In genomic region chr10:133230023-133230319, GRCh38 we compare ENCODE assay signal across 1 cellular context.
TF ChIP-seq lines count a peak whose summit lies in the region.

Gene UTF1 (plus strand): TSS chr10:133230217. CDS start chr10:133230289, 72 bp downstream.

TF ChIP-seq in A549, 52 proteins besides CTCF, POLR2A, EP300 and RAD21 (continued from another document):
- TF ChIP-seq RCOR1 (IDR thresholded peaks at IDR 0.05; ENCODE audit: low read depth, low read length) (no peak), USF2 (IDR thresholded peaks at IDR 0.05) (no peak), MYC (IDR thresholded peaks at IDR 0.05; ENCODE audit: borderline replicate concordance, low read length) (no peak), NPAS2 (CRISPR knock-in tag; IDR thresholded peaks at IDR 0.05; ENCODE audit: borderline replicate concordance) (no peak), HDAC2 (IDR thresholded peaks at IDR 0.05) (no peak)
